Comparison of ENCODE assay signal across 8 cellular contexts in genomic region chr16:85673529-85674417, GRCh38. TPM values are rescaled to one million over a fixed set of nuclear protein-coding genes. Genes with fewer than 3 reads are reported as not detected.
DNase-seq lines count a peak whose midpoint lies in the region; ATAC-seq, FAIRE-seq and TF ChIP-seq lines count a peak whose summit lies in the region.
"Had no signal": no experiment of that assay in that cellular context is flagged by ENCODE, and none has a peak within 500 bp of the region (broad histone marks: within the 10 kb centered on the region; RNA-seq: fewer than 3 reads in every experiment).

No MANE protein-coding gene starts in this region.

- no peak for FAIRE-seq in kidney (lab: Jason Lieb, UNC)

- H3K9ac ChIP-seq in kidney (ENCODE audit: low read length in 2 of 2) = no peak overlapping the region

- peak; percentile 96 for DNase-seq in NCI-H1092 treated with DMSO at 0.1 percent for 48 hours (lab: John Stamatoyannopoulos, UW)
- DNase-seq in kidney = peak; percentile 84
- no peak for DNase-seq in stimulated activated naive CD8-positive, alpha-beta T cell treated with anti-CD3 and anti-CD28 coated beads, Interleukin-15, amount 100 ng/mL, for 72 hours
- no peak for DNase-seq in 8988T
- DNase-seq in stimulated activated CD4-positive, alpha-beta T cell treated with anti-CD3 and anti-CD28 coated beads, Interleukin-4, amount 100 ng/mL, for 24 hours = no peak

- no peaks in the 10 kb centered on the region for H3K9me3 Mint-ChIP-seq in activated T-helper 17 cell treated with anti-CD3 and anti-CD28 coated beads, Interleukin-2, amount 50 U/mL, for 72 hours
- no peaks in the 10 kb centered on the region for H3K9me3 Mint-ChIP-seq in stimulated activated naive CD8-positive, alpha-beta T cell treated with anti-CD3 and anti-CD28 coated beads, Interleukin-15, amount 100 ng/mL, for 72 hours

- H3K4me1 Mint-ChIP-seq in activated T-helper 17 cell treated with anti-CD3 and anti-CD28 coated beads, Interleukin-2, amount 50 U/mL, for 72 hours = peaks cover 6% of the 10 kb centered on the region
- peaks cover 16% of the 10 kb centered on the region for H3K4me1 Mint-ChIP-seq in stimulated activated naive CD8-positive, alpha-beta T cell treated with anti-CD3 and anti-CD28 coated beads, Interleukin-15, amount 100 ng/mL, for 72 hours

- ATAC-seq in activated T-helper 17 cell treated with anti-CD3 and anti-CD28 coated beads, Interleukin-2, amount 50 U/mL, for 72 hours (replicated peaks) = no peak
- ATAC-seq in stimulated activated naive CD8-positive, alpha-beta T cell treated with anti-CD3 and anti-CD28 coated beads, Interleukin-15, amount 100 ng/mL, for 72 hours = no peak
- ATAC-seq in HG02970 (IDR thresholded peaks at IDR 0.05; ENCODE audit: low FRiP score, unreplicated experiment) = no peak

- no peak overlapping the region for H3K4me3 Mint-ChIP-seq in activated T-helper 17 cell treated with anti-CD3 and anti-CD28 coated beads, Interleukin-2, amount 50 U/mL, for 72 hours
- H3K4me3 Mint-ChIP-seq in stimulated activated naive CD8-positive, alpha-beta T cell treated with anti-CD3 and anti-CD28 coated beads, Interleukin-15, amount 100 ng/mL, for 72 hours = no peak overlapping the region

- H3K36me3 Mint-ChIP-seq in activated T-helper 17 cell treated with anti-CD3 and anti-CD28 coated beads, Interleukin-2, amount 50 U/mL, for 72 hours (ENCODE audit: low read depth) = peaks cover 93% of the 10 kb centered on the region

- peak overlapping the region; percentile 40 for H3K27ac Mint-ChIP-seq in activated T-helper 17 cell treated with anti-CD3 and anti-CD28 coated beads, Interleukin-2, amount 50 U/mL, for 72 hours
- peak overlapping the region; percentile 35 to 89 for H3K27ac Mint-ChIP-seq in stimulated activated naive CD8-positive, alpha-beta T cell treated with anti-CD3 and anti-CD28 coated beads, Interleukin-15, amount 100 ng/mL, for 72 hours

- H3K9me3 ChIP-seq in kidney (ENCODE audit: control insufficient read depth in 1 of 2, low read length in 2 of 2) = no peaks in the 10 kb centered on the region

- no peak overlapping the region for H3K4me3 ChIP-seq in kidney (ENCODE audit: low read length in 2 of 2)
- H3K4me3 ChIP-seq: skin epidermis had no signal

- no peaks in the 10 kb centered on the region for H3K27me3 Mint-ChIP-seq in activated T-helper 17 cell treated with anti-CD3 and anti-CD28 coated beads, Interleukin-2, amount 50 U/mL, for 72 hours
- no peaks in the 10 kb centered on the region for H3K27me3 Mint-ChIP-seq in stimulated activated naive CD8-positive, alpha-beta T cell treated with anti-CD3 and anti-CD28 coated beads, Interleukin-15, amount 100 ng/mL, for 72 hours

- peaks cover 2 to 8% of the 10 kb centered on the region in 2 donors for H3K4me1 ChIP-seq in kidney (ENCODE audit: control insufficient read depth in 1 of 2, insufficient read depth in 1 of 2, low read depth in 1 of 2, low read length in 2 of 2)

- TF ChIP-seq CTCF in kidney (IDR thresholded peaks at IDR 0.05; ENCODE audit: borderline replicate concordance, extremely low read depth, insufficient read depth) = no peak

- intact Hi-C loops in kidney (cut with DNase I) = no loop called here

- H3K27ac ChIP-seq in kidney (ENCODE audit: low read depth in 2 of 2, low read length in 2 of 2) = no peak overlapping the region
- H3K27ac ChIP-seq: skin epidermis had no signal

- peaks cover 20 to 51% of the 10 kb centered on the region in 2 donors for H3K36me3 ChIP-seq in kidney (ENCODE audit: control insufficient read depth in 1 of 2, insufficient read depth in 2 of 2, low read length in 2 of 2)

RNA-seq across cellular contexts. Expression of gene GINS2, which starts 15.0 kb away (rescaled TPM):
- 10 to 100 TPM; 39.1 to 64.2 TPM for total RNA-seq in activated T-helper 17 cell treated with anti-CD3 and anti-CD28 coated beads, Interleukin-2, amount 50 U/mL, for 72 hours
- 0.88 TPM for total RNA-seq in kidney
- polyA plus RNA-seq in kidney (ENCODE audit: insufficient read depth, low read depth, low replicate concordance) = 0.97 TPM

Comparison
In these comparisons a context has a peak if more than half of its experiments do, and no peak if none do; other contexts are left out.
1. DNase-seq: peak in NCI-H1092 treated with DMSO at 0.1 percent for 48 hours (single experiment) and kidney (single experiment); none in stimulated activated naive CD8-positive, alpha-beta T cell treated with anti-CD3 and anti-CD28 coated beads, Interleukin-15, amount 100 ng/mL, for 72 hours (0 of 2), 8988T (single experiment) and stimulated activated CD4-positive, alpha-beta T cell treated with anti-CD3 and anti-CD28 coated beads, Interleukin-4, amount 100 ng/mL, for 24 hours (single experiment).
2. RNA of gene GINS2, which starts 15.0 kb away (total RNA-seq): 39.1 to 64.2 TPM in activated T-helper 17 cell treated with anti-CD3 and anti-CD28 coated beads, Interleukin-2, amount 50 U/mL, for 72 hours; 0.88 TPM in kidney (single experiment); every median in the first group is over 10 times any median in the second.